8 cellular contexts compared by ENCODE assay signal in genomic region chr1:53485478-53486394, GRCh38. TPM values are rescaled to one million over a fixed set of nuclear protein-coding genes. Genes with fewer than 3 reads are reported as not detected.
A peak's percentile ranks its signal among the peaks of the same experiment; 100 is the strongest.
DNase-seq lines count a peak whose midpoint lies in the region; ATAC-seq and TF ChIP-seq lines count a peak whose summit lies in the region.

No MANE protein-coding gene starts in this region.

- H3K4me1 ChIP-seq in breast epithelium, result no peaks in the 10 kb centered on the region

- in situ Hi-C loops in GM13977 (cut with MboI; ENCODE audit: low pct_unique_long_range_greater_than_20kb, low sequenced_read_pairs, unreplicated experiment), result no loop called here

- intact Hi-C loops in breast epithelium (cut with DNase I; ENCODE audit: low total_unique reads), result loop anchor here (5.0 kb wide), 1 partner anchor 1558 kb away; no protein-coding TSS in a partner anchor

- H3K27me3 ChIP-seq in breast epithelium, result peaks cover 0 to 17% of the 10 kb centered on the region in 2 donors
- peaks cover 17% of the 10 kb centered on the region for H3K27me3 ChIP-seq in kidney epithelial cell (ENCODE audit: control insufficient read depth, insufficient read depth, low read length)

- no peak overlapping the region for H3K4me3 ChIP-seq in breast epithelium
- H3K4me3 ChIP-seq in kidney epithelial cell (ENCODE audit: low read depth, low read length), result no peak overlapping the region

- TF ChIP-seq POLR2A in breast epithelium (IDR thresholded peaks at IDR 0.05), result no peak

- peak; percentile 69 for DNase-seq in 8988T
- DNase-seq in GM13977 (ENCODE audit: low spot score), result peak; percentile 82
- peak; percentile 88 for DNase-seq in NCI-H2171 (lab: John Stamatoyannopoulos, UW)
- DNase-seq in breast epithelium (ENCODE audit: low spot score in 2 of 2), result peak; percentile 38 to 83
- DNase-seq in kidney epithelial cell (ENCODE audit: low read depth), result peak; percentile 32
- peak; percentile 7 for DNase-seq in stimulated activated CD4-positive, alpha-beta T cell treated with anti-CD3 and anti-CD28 coated beads, Interleukin-2, amount 100 ng/mL, for 4 hours (ENCODE audit: low read depth)

- H3K36me3 ChIP-seq in breast epithelium, result no peaks in the 10 kb centered on the region
- no peaks in the 10 kb centered on the region for H3K36me3 ChIP-seq in kidney epithelial cell (ENCODE audit: control insufficient read depth, insufficient read depth, low read length)

- peaks cover 0 to 8% of the 10 kb centered on the region in 2 donors for H3K9me3 ChIP-seq in breast epithelium

- ATAC-seq in GM21717 (IDR thresholded peaks at IDR 0.05; ENCODE audit: unreplicated experiment), result no peak

- H3K27ac ChIP-seq in VCaP, result no peak overlapping the region
- H3K27ac ChIP-seq in breast epithelium, result no peak overlapping the region

- TF ChIP-seq CTCF in GM13977 (IDR thresholded peaks at IDR 0.05; ENCODE audit: extremely low read depth, insufficient read depth, missing control alignments) (peak; percentile 93), VCaP (conservative IDR thresholded peaks at IDR 0.05) (peak; percentile 93), breast epithelium (IDR thresholded peaks at IDR 0.05) (peak in 2 of 3 donors; percentile 76 to 82), kidney epithelial cell (IDR thresholded peaks at IDR 0.05; ENCODE audit: insufficient read depth, low read length, poor library complexity, severe bottlenecking) (peak; percentile 95)

RNA-seq across cellular contexts. Expression of gene DMRTB1, which starts 26.5 kb away (rescaled TPM):
- not detected for total RNA-seq in breast epithelium
- total RNA-seq in kidney epithelial cell, result not detected in 2 replicates

Comparison
In these comparisons a context has a peak if more than half of its experiments do, and no peak if none do; other contexts are left out.
1. DNase-seq: peak in every context shown above with its lines; median percentile 88 in NCI-H2171; 82 in GM13977; 69 in 8988T; 60 in breast epithelium; 32 in kidney epithelial cell; 7 in stimulated activated CD4-positive, alpha-beta T cell treated with anti-CD3 and anti-CD28 coated beads, Interleukin-2, amount 100 ng/mL, for 4 hours.